ENCODE assay signal across 8 cellular contexts in the genomic region with DNA sequence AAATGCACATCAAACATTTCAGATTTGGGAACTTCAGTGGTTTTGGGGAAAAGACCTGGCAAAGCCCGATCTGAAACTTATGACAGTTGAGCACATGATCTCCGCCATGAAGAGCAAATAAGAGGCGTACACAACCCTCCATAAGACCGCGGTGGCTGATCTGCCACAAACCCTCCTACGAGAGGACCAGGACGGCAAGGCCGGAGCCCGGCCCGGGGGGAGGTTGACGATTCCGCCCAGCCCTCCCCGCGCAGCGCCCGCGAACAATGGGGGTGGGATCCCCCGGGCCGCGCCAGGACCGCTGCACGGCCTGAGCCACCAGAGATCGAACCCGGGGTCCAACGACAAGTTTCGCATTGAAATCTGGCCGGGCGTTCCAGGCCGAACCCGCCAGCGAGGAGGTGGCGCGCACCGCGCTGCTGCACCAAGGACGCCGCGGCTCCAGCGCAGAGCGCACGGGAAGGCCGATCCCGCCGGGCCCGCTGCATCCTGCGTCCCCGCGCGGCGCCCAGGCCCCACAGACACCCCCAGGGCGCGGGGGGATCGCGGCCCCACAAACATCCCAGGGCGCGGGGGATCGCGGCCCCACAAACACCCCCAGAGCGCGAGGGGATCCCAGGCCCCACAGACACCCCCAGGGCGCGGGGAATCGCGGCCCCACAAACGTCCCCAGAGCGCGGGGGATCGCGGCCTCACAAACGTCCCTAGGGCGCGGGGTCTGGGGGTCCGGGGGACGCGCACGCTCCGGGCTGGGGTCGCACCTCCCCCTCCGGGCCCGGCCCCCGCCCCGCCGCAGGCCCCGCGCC. TPM values are rescaled to one million over a fixed set of nuclear protein-coding genes. Genes with fewer than 3 reads are reported as not detected.
DNase-seq lines count a peak whose midpoint lies in the region; ATAC-seq, FAIRE-seq and TF ChIP-seq lines count a peak whose summit lies in the region.

No MANE protein-coding gene starts in this region.

- H3K9ac ChIP-seq in KMS-11 (peak overlapping the region; percentile 70), H1 (replicated peaks in 1 of 4; ENCODE audit: extremely low read depth in 1 of 4, low read depth in 3 of 4, low read length in 3 of 4) (peak overlapping the region in 3 of 4 experiments; percentile 51 to 90 (median 71)), mesendoderm (ENCODE audit: low read length) (peak overlapping the region; percentile 75)

- H3K4me3 ChIP-seq in KMS-11 (IDR thresholded peaks at IDR 0.05; ENCODE audit: insufficient read depth, low read depth, low read length) (peak overlapping the region; percentile 60), H1 (ENCODE audit: extremely low read depth in 1 of 4, insufficient read depth in 2 of 4, low read depth in 3 of 4, low read length in 4 of 4) (peak overlapping the region; percentile 59 to 97 (median 76)), mesendoderm (ENCODE audit: low read length) (peak overlapping the region; percentile 54), aorta (ENCODE audit: low read length in 2 of 2) (peak overlapping the region; percentile 75 to 81), PC-9 (no peak overlapping the region)

- H3K4me1 ChIP-seq in KMS-11 (ENCODE audit: low read depth, poor library complexity, severe bottlenecking) (peaks cover 19% of the 10 kb centered on the region), H1 (replicated peaks in 1 of 4; ENCODE audit: control insufficient read depth in 3 of 4, insufficient read depth in 4 of 4, low read length in 3 of 4) (peaks cover 0 to 7% (median 3%) of the 10 kb centered on the region in 4 experiments; a peak in 3 of 7 replicates), mesendoderm (ENCODE audit: control insufficient read depth, low read depth, low read length) (no peaks in the 10 kb centered on the region), aorta (ENCODE audit: control insufficient read depth in 1 of 2, insufficient read depth in 2 of 2, low read length in 2 of 2) (no peaks in the 10 kb centered on the region), PC-9 (replicated peaks; ENCODE audit: insufficient read depth) (no peaks in the 10 kb centered on the region)

- intact Hi-C loops in aorta (cut with DNase I): loop anchor here (5.0 to 10.0 kb wide), 2 partner anchors 92 to 104 kb away; no protein-coding TSS in a partner anchor
- intact Hi-C loops in PC-9 (cut with micrococcal nuclease; ENCODE audit: unreplicated experiment): no loop called here

- TF ChIP-seq CTCF in KMS-11 (conservative IDR thresholded peaks at IDR 0.05; ENCODE audit: low read depth, low read length): no peak
- no peak for TF ChIP-seq CTCF in H1 (IDR thresholded peaks at IDR 0.05; ENCODE audit: control extremely low read depth in 1 of 3, insufficient read depth in 1 of 3, low read depth in 1 of 3, low read length in 3 of 3)
- no peak for TF ChIP-seq CTCF in PC-9 (conservative IDR thresholded peaks at IDR 0.05)

- WGBS in H1 (ENCODE audit: extremely low coverage in 1 of 2, insufficient coverage in 1 of 2, insufficient read length in 1 of 2, insufficient replicate concordance in 2 of 2, low coverage in 1 of 2, low lambda C conversion rate in 2 of 2, missing lambda C conversion rate in 1 of 2), 2 experiments: 10% methylated on average over 19 of the region's 85 CpGs; no CpG with 5 or more reads in 1 of the 2 experiments
- no CpG with 5 or more reads among the region's 85 CpGs for WGBS in mesendoderm (ENCODE audit: extremely low coverage, insufficient coverage, low lambda C conversion rate)
- 1% methylated on average over 55 to 85 of the region's 85 CpGs for WGBS in aorta, 2 donors

- no peak overlapping the region for H2BK12ac ChIP-seq in H1 (ENCODE audit: low read depth, low read length)

- no peaks in the 10 kb centered on the region for H3K9me2 ChIP-seq in PC-9 (ENCODE audit: insufficient read depth)

- H4K5ac ChIP-seq in H1 (ENCODE audit: insufficient read length, low read depth, low read length) (no peak overlapping the region), mesendoderm (ENCODE audit: low read length) (no peak overlapping the region)

- H3K4ac ChIP-seq in H1 (replicated peaks; ENCODE audit: insufficient read length, low read depth, low read length): no peak overlapping the region
- H3K4ac ChIP-seq in mesendoderm (ENCODE audit: low read depth, low read length): peak overlapping the region; percentile 56

- H4K91ac ChIP-seq in H1 (replicated peaks; ENCODE audit: insufficient read length, low read length): no peak overlapping the region

- ATAC-seq in aorta (ENCODE audit: low FRiP score): peak; percentile 64
- ATAC-seq in HG03097 (IDR thresholded peaks at IDR 0.05; ENCODE audit: low FRiP score, unreplicated experiment): no peak
- ATAC-seq in HG03108 (IDR thresholded peaks at IDR 0.05; ENCODE audit: unreplicated experiment): no peak

- no peak overlapping the region for H2BK20ac ChIP-seq in H1 (ENCODE audit: low read length)

- peak overlapping the region; percentile 59 for H3K27ac ChIP-seq in KMS-11
- no peak overlapping the region for H3K27ac ChIP-seq in H1 (ENCODE audit: low read depth, low read length)
- no peak overlapping the region for H3K27ac ChIP-seq in mesendoderm (ENCODE audit: low read depth, low read length)
- peak overlapping the region in 1 of 2 donors; percentile 18 for H3K27ac ChIP-seq in aorta (ENCODE audit: low read depth in 1 of 2, low read length in 2 of 2)
- no peak overlapping the region for H3K27ac ChIP-seq in PC-9

- H3K79me1 ChIP-seq in H1 (ENCODE audit: low read depth, low read length): peaks cover 8% of the 10 kb centered on the region
- peaks cover 9% of the 10 kb centered on the region for H3K79me1 ChIP-seq in mesendoderm (ENCODE audit: low read length)

- no peak overlapping the region for H3K14ac ChIP-seq in H1 (ENCODE audit: insufficient read length)

- no peaks in the 10 kb centered on the region; the same call in 1 of the 2 replicates for H4K20me1 ChIP-seq in KMS-11 (ENCODE audit: insufficient read depth)
- H4K20me1 ChIP-seq in H1 (replicated peaks in 1 of 2; ENCODE audit: control insufficient read depth in 1 of 2, insufficient read depth in 2 of 2, low read length in 2 of 2): peaks cover 8 to 12% of the 10 kb centered on the region in 2 experiments
- no peaks in the 10 kb centered on the region for H4K20me1 ChIP-seq in PC-9 (ENCODE audit: insufficient read depth)

- H3F3A ChIP-seq in PC-9 (ENCODE audit: insufficient read depth, low read depth): no peaks in the 10 kb centered on the region

- H3K56ac ChIP-seq in H1 (replicated peaks; ENCODE audit: insufficient read length, low read depth, low read length): peak overlapping the region; percentile 6
- H3K56ac ChIP-seq in mesendoderm (ENCODE audit: low read length): peak overlapping the region; percentile 89

- TF ChIP-seq POLR2A in H1 (IDR thresholded peaks at IDR 0.05; ENCODE audit: control extremely low read depth in 1 of 2, low read depth in 2 of 2, low read length in 2 of 2): no peak

- BruUV-seq in PC-9 (replicated peaks; lab: Mats Ljungman, UMichigan): no TSS peak

- H2BK120ac ChIP-seq in H1 (replicated peaks; ENCODE audit: low read depth, low read length): no peak overlapping the region
- H2BK120ac ChIP-seq in mesendoderm (ENCODE audit: low read depth, low read length): no peak overlapping the region

- H3K23ac ChIP-seq in H1 (ENCODE audit: insufficient read length) (no peak overlapping the region), mesendoderm (ENCODE audit: low read length) (no peak overlapping the region)

- H3K4me2 ChIP-seq in KMS-11 (peak overlapping the region; percentile 77), H1 (ENCODE audit: insufficient read depth in 1 of 2, low read depth in 2 of 2, low read length in 2 of 2) (peak overlapping the region; percentile 49 to 84), mesendoderm (ENCODE audit: low read length) (peak overlapping the region; percentile 70), PC-9 (no peak overlapping the region)

- no peak for FAIRE-seq in H1 (lab: Jason Lieb, UNC)

- no peak for TF ChIP-seq RAD21 in H1 (IDR thresholded peaks at IDR 0.05 in 1 of 2, conservative IDR thresholded peaks at IDR 0.05 in 1 of 2; ENCODE audit: low read depth in 2 of 2, low read length in 2 of 2)

- H3K27me3 ChIP-seq in KMS-11 (ENCODE audit: insufficient read depth, low read depth) (no peaks in the 10 kb centered on the region), H1 (replicated peaks in 1 of 4; ENCODE audit: control insufficient read depth in 3 of 4, extremely low read depth in 1 of 4, insufficient read depth in 3 of 4, low read length in 3 of 4) (peaks cover 0 to 12% (median 7%) of the 10 kb centered on the region in 4 experiments; a peak in 3 of 7 replicates), mesendoderm (ENCODE audit: insufficient read depth, low read length, poor library complexity) (no peaks in the 10 kb centered on the region), aorta (ENCODE audit: control insufficient read depth in 1 of 2, insufficient read depth in 2 of 2, low read length in 1 of 2) (no peaks in the 10 kb centered on the region), PC-9 (ENCODE audit: insufficient read depth, low read depth) (no peaks in the 10 kb centered on the region; the same call in 1 of the 2 replicates)

- H2AK5ac ChIP-seq in H1 (ENCODE audit: low read depth, low read length) (no peak overlapping the region), mesendoderm (ENCODE audit: low read length) (no peak overlapping the region)

- H2AFZ ChIP-seq in KMS-11 (ENCODE audit: low read depth) (peak overlapping the region; percentile 84), H1 (ENCODE audit: low read length) (no peak overlapping the region), PC-9 (no peak overlapping the region)

- POLR2A ChIA-PET in H1 (lab: Charles Lee; ENCODE audit: partially characterized antibody): no interaction called here
- POLR2A ChIA-PET in PC-9 (lab: Charles Lee; ENCODE audit: unreplicated experiment): no interaction called here

- CTCF ChIA-PET in H1 (lab: Charles Lee; ENCODE audit: partially characterized antibody) (no interaction called here), PC-9 (lab: Charles Lee) (no interaction called here)

- no peak overlapping the region for H2BK15ac ChIP-seq in H1 (ENCODE audit: low read length)
- no peak overlapping the region for H2BK15ac ChIP-seq in mesendoderm (replicated peaks; ENCODE audit: low read depth)

- no peak for TF ChIP-seq EP300 in H1 (IDR thresholded peaks at IDR 0.05; ENCODE audit: borderline replicate concordance in 1 of 2, low read depth in 2 of 2, low read length in 2 of 2)

- peaks cover 8% of the 10 kb centered on the region; the same call in 1 of the 2 replicates for H3K23me2 ChIP-seq in H1 (ENCODE audit: low read depth, low read length)

- DNase-seq in AG20443 (ENCODE audit: low spot score) (peak; percentile 50), H1 (ENCODE audit: low read depth in 1 of 2, low spot score in 2 of 2) (peak in 1 of 2 experiments; percentile 68), mesendoderm (peak; percentile 56), aorta (peak; percentile 64 to 82), PC-9 (no peak)

- H3K9me3 ChIP-seq in H1 (ENCODE audit: insufficient read depth in 2 of 2, low read depth in 1 of 2, low read length in 1 of 2): no peaks in the 10 kb centered on the region
- H3K9me3 ChIP-seq in aorta (ENCODE audit: control insufficient read depth, low read length): no peaks in the 10 kb centered on the region
- no peaks in the 10 kb centered on the region for H3K9me3 ChIP-seq in PC-9 (ENCODE audit: insufficient read depth, low read depth)

- H4K8ac ChIP-seq in H1 (ENCODE audit: extremely low read depth, insufficient read depth, low read length): peak overlapping the region; percentile 92
- peak overlapping the region; percentile 96 for H4K8ac ChIP-seq in mesendoderm (ENCODE audit: low read depth, low read length)

- no peak overlapping the region for H2BK5ac ChIP-seq in H1 (ENCODE audit: low read depth, low read length)
- no peak overlapping the region for H2BK5ac ChIP-seq in mesendoderm (ENCODE audit: low read length)

- peaks cover 50% of the 10 kb centered on the region for H3K79me2 ChIP-seq in KMS-11 (ENCODE audit: insufficient read depth, low read depth)
- H3K79me2 ChIP-seq in H1 (ENCODE audit: control insufficient read depth in 1 of 2, insufficient read depth in 2 of 2, low read length in 2 of 2): peaks cover 0 to 28% of the 10 kb centered on the region in 2 experiments; a peak in 2 of 4 replicates
- no peaks in the 10 kb centered on the region for H3K79me2 ChIP-seq in mesendoderm (ENCODE audit: control insufficient read depth, insufficient read depth, low read length)
- H3K79me2 ChIP-seq in PC-9 (ENCODE audit: low read depth): no peaks in the 10 kb centered on the region

- no peak overlapping the region for H3K18ac ChIP-seq in H1 (ENCODE audit: extremely low read depth, low read length)
- H3K18ac ChIP-seq in mesendoderm (ENCODE audit: low read length): peak overlapping the region; percentile 85

- H3K36me3 ChIP-seq in KMS-11 (ENCODE audit: insufficient read depth) (no peaks in the 10 kb centered on the region), H1 (ENCODE audit: control insufficient read depth in 2 of 4, insufficient read depth in 4 of 4, low read length in 3 of 4) (no peaks in the 10 kb centered on the region), mesendoderm (ENCODE audit: control insufficient read depth, insufficient read depth, low read length) (no peaks in the 10 kb centered on the region), aorta (ENCODE audit: control insufficient read depth in 1 of 2, insufficient read depth in 2 of 2, low read length in 1 of 2) (no peaks in the 10 kb centered on the region), PC-9 (ENCODE audit: low read depth) (no peaks in the 10 kb centered on the region)

RNA-seq across cellular contexts. Expression of a gene that starts 0.6 kb away (rescaled TPM):
- total RNA-seq in H1 (2021; fragmentation: NEBNext Ultra II Directional; extraction: Animal tissue kit (Norgen Biotek cat#: 25700)): 8.8 and 9.3 TPM in 2 replicates
- polyA plus RNA-seq in H1 (2011; rRNA removed): 3.8 and 6.1 TPM in 2 replicates
- polyA plus RNA-seq in H1 (2011; cell fraction: cytosol; rRNA removed): 3.8 TPM
- 13.3 TPM for polyA plus RNA-seq in H1 (2011; cell fraction: nucleus; rRNA removed)
- polyA plus RNA-seq in H1 (2012, experiment 1 of 2): 5.4 to 6.5 TPM (median 6.2 TPM) in 4 replicates
- 1.4 TPM for polyA plus RNA-seq in H1 (2012, experiment 2 of 2)
- polyA plus RNA-seq in H1 (2013, experiment 1 of 2): 3.3 TPM
- polyA plus RNA-seq in H1 (2013, experiment 2 of 2): 3.0 TPM
- polyA minus RNA-seq in H1 (2011; rRNA and poly(A)+ RNA removed): 8.7 and 9.7 TPM in 2 replicates
- 6.4 TPM for polyA minus RNA-seq in H1 (2011; cell fraction: cytosol; rRNA and poly(A)+ RNA removed)
- 11.3 TPM for polyA minus RNA-seq in H1 (2011; cell fraction: nucleus; rRNA and poly(A)+ RNA removed)
- polyA plus RNA-seq in mesendoderm (2013, experiment 1 of 2): 2.6 TPM
- 2.7 TPM for polyA plus RNA-seq in mesendoderm (2013, experiment 2 of 2)
- 10 to 100 TPM; 38.7 to 40.2 TPM for total RNA-seq in aorta
- polyA plus RNA-seq in aorta: 1 to 10 TPM; 6.4 to 9.0 TPM
- 0.83 and 1.1 TPM in 2 replicates for total RNA-seq in PC-9 (2021)

Comparison
In these comparisons a context has a peak if more than half of its experiments do, and no peak if none do; other contexts are left out.
1. DNase-seq: peak in AG20443 (single experiment), mesendoderm (single experiment) and aorta (2 of 2); none in PC-9 (0 of 2).
2. Peak in every context shown above with its lines, with median percentiles within 50 percentile points of each other: H3K9ac ChIP-seq.